In genomic region chr19:42571136-42571535, GRCh38 we compare ENCODE assay signal across 31 cellular contexts. TPM values are rescaled to one million over a fixed set of nuclear protein-coding genes. Genes with fewer than 3 reads are reported as not detected.
"Had no signal": no experiment of that assay in that cellular context is flagged by ENCODE, and none has a peak within 500 bp of the region (broad histone marks: within the 10 kb centered on the region; RNA-seq: fewer than 3 reads in every experiment).

No MANE protein-coding gene starts in this region.

- H3K4me3 ChIP-seq: left ventricle myocardium inferior, lung, neural progenitor cell, ovary, right atrium auricular region, right lobe of liver, smooth muscle cell, tibial nerve, upper lobe of left lung had no signal

- H3K4me3 Mint-ChIP-seq: mesothelial cell of epicardium; naive B cell; natural killer cell; nephron progenitor cell; neural progenitor cell; stimulated activated memory B cell treated with anti-CD40 and anti-IgM and Interleukin-4, amounts not matched to agents 10 μg/mL and 1 μg/mL and 100 μg/mL, for 72 hours; stimulated activated naive CD8-positive, alpha-beta T cell treated with anti-CD3 and anti-CD28 coated beads, Interleukin-15, amount 100 ng/mL, for 72 hours had no signal

- H3K27me3 ChIP-seq: neural progenitor cell, ovary, right atrium auricular region, right lobe of liver, tibial nerve, upper lobe of left lung had no signal

- H3K36me3 Mint-ChIP-seq: mesothelial cell of epicardium; naive B cell; natural killer cell; neural progenitor cell; stimulated activated memory B cell treated with anti-CD40 and anti-IgM and Interleukin-4, amounts not matched to agents 10 μg/mL and 1 μg/mL and 100 μg/mL, for 72 hours had no signal

- H3K4me1 Mint-ChIP-seq: mesothelial cell of epicardium, nephron progenitor cell, neural progenitor cell had no signal

- H3K27ac ChIP-seq: left ventricle myocardium inferior, neural progenitor cell, ovary, right atrium auricular region, right lobe of liver, tibial nerve, upper lobe of left lung had no signal

- H3K9me3 ChIP-seq: left ventricle myocardium inferior, ovary, right atrium auricular region, right lobe of liver, tibial nerve, upper lobe of left lung had no signal

- H3K27me3 Mint-ChIP-seq: naive B cell; stimulated activated memory B cell treated with anti-CD40 and anti-IgM and Interleukin-4, amounts not matched to agents 10 μg/mL and 1 μg/mL and 100 μg/mL, for 72 hours had no signal

- ATAC-seq: natural killer cell; stimulated activated memory B cell treated with anti-CD40 and anti-IgM and Interleukin-4, amounts not matched to agents 10 μg/mL and 1 μg/mL and 100 μg/mL, for 72 hours; stimulated activated naive CD8-positive, alpha-beta T cell treated with anti-CD3 and anti-CD28 coated beads, Interleukin-15, amount 100 ng/mL, for 72 hours had no signal

- H3K36me3 ChIP-seq: left ventricle myocardium inferior, neural progenitor cell, ovary, right atrium auricular region, right lobe of liver, tibial nerve, upper lobe of left lung had no signal

- DNase-seq: islet precursor cell; left ventricle myocardium inferior; mesendoderm; naive B cell; natural killer cell; nephron progenitor cell; ovary; right lobe of liver; stimulated activated CD4-positive, alpha-beta T cell treated with anti-CD3 and anti-CD28 coated beads, Interleukin-1b, Interleukin-23, amount 100 ng/mL, for 48 hours; stimulated activated CD4-positive, alpha-beta T cell treated with anti-CD3 and anti-CD28 coated beads, Interleukin-2, amount 100 ng/mL, for 48 hours; stimulated activated CD4-positive, alpha-beta T cell treated with anti-CD3 and anti-CD28 coated beads, Interleukin-4, amount 100 ng/mL, for 4 hours; stimulated activated CD8-positive, alpha-beta memory T cell treated with anti-CD3 and anti-CD28 coated beads, Interleukin-4, amount 100 ng/mL, for 48 hours; stimulated activated naive CD4-positive, alpha-beta T cell treated with Interleukin-2 at 50 U/mL for 16 hours; stimulated activated naive CD8-positive, alpha-beta T cell treated with anti-CD3 and anti-CD28 coated beads, Interleukin-15, amount 100 ng/mL, for 72 hours; substantia nigra; upper lobe of left lung had no signal

- H3K27ac Mint-ChIP-seq: mesothelial cell of epicardium; natural killer cell; nephron progenitor cell; neural progenitor cell; progenitor cell of endocrine pancreas; stimulated activated memory B cell treated with anti-CD40 and anti-IgM and Interleukin-4, amounts not matched to agents 10 μg/mL and 1 μg/mL and 100 μg/mL, for 72 hours; stimulated activated naive CD8-positive, alpha-beta T cell treated with anti-CD3 and anti-CD28 coated beads, Interleukin-15, amount 100 ng/mL, for 72 hours had no signal

- H3K9me3 Mint-ChIP-seq: natural killer cell; nephron progenitor cell; neural progenitor cell; stimulated activated memory B cell treated with anti-CD40 and anti-IgM and Interleukin-4, amounts not matched to agents 10 μg/mL and 1 μg/mL and 100 μg/mL, for 72 hours; stimulated activated naive CD8-positive, alpha-beta T cell treated with anti-CD3 and anti-CD28 coated beads, Interleukin-15, amount 100 ng/mL, for 72 hours had no signal

- H3K4me1 ChIP-seq: neural progenitor cell, right lobe of liver, upper lobe of left lung had no signal

- FAIRE-seq: urothelium cell line had no signal

RNA-seq across cellular contexts. Expression of gene CEACAM8, which starts 23.6 kb away (rescaled TPM):
- total RNA-seq: kidney epithelial cell, left ventricle myocardium inferior, lower leg skin, mesothelial cell of epicardium, mononuclear cell, natural killer cell, ovary, progenitor cell of endocrine pancreas, pulmonary artery endothelial cell, renal cortical epithelial cell, right atrium auricular region, smooth muscle cell, tibial nerve had no signal
- polyA plus RNA-seq: ovary, smooth muscle cell had no signal

RNA-seq across cellular contexts. Expression of gene CEACAM1, which starts 42.9 kb away (rescaled TPM):
- total RNA-seq: temporal lobe had no signal
